Comparison of ENCODE assay signal across 7 cellular contexts in the genomic region with DNA sequence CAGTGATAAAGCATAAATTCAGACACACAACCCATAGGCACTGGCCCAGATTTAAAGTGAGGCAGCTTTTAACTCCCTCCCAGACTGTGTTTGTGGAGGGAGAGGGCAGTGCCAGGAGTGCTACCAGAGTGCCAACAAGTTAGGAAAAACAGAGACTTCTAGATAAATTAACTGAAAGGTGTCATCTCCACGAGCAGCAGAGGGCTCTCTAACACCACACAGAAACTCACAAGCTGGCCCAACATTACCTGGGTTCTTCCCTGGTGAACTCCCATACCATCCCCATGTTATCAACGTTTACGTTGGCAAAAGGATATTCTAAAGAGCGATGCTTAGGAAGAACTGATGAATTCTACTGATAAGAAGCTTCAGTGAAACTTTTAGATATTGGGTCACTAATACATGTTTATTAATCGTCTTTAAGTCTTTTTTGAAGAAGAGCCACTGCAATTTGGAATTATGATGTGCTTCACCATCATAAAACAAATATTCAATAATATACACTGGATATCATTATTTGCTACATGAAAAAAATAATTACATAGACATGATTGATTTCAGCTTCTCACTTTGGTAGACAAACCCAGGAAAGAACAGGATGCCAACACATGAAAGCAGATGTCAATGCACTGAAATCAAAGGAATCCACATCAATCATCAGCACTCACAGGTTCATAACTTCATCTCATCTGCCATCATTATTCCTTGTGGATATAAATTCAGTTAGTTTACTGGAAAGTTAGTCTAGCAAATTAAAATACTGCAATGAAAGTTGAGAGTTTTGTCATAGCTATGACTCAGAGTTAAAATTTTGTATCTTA.
DNase-seq lines count a peak whose midpoint lies in the region; FAIRE-seq and TF ChIP-seq lines count a peak whose summit lies in the region.

No MANE protein-coding gene starts in this region.

- FAIRE-seq in RCC 7860 (lab: Jason Lieb, UNC), result no peak

- no peaks in the 10 kb centered on the region for H3K27me3 ChIP-seq in spleen (replicated peaks in 1 of 7)

- CTCF ChIA-PET in GM10248 (lab: Yijun Ruan, JAX), result interaction anchor here (0.7 to 8.5 kb wide), 18 partner anchors 9 to 344 kb away, joined by 3 to 154 read pairs (median 4); no protein-coding TSS in a partner anchor

- DNase-seq in GM10248 (ENCODE audit: extremely low spot score) (peak; percentile 14), Kasumi-1 (lab: John Stamatoyannopoulos, UW) (peak; percentile 44 to 69), RCC 7860 (ENCODE audit: low spot score) (peak; percentile 24), amniotic stem cell (lab: John Stamatoyannopoulos, UW) (peak; percentile 9), hypothalamus (lab: John Stamatoyannopoulos, UW) (peak in 29 of 51 donors; percentile 4 to 56 (median 30)), spleen (no peak), HuH-7.5 (ENCODE audit: low spot score) (no peak)

- no peak overlapping the region for H3K27ac ChIP-seq in spleen

- POLR2A ChIA-PET in GM10248 (lab: Yijun Ruan, JAX), result no interaction called here

- no peaks in the 10 kb centered on the region for H3K36me3 ChIP-seq in spleen

- intact Hi-C loops in spleen (cut with DNase I; ENCODE audit: low total_unique reads), result loop anchor here (5.0 kb wide), 1 partner anchor 203 kb away; no protein-coding TSS in a partner anchor

- H3K4me3 ChIP-seq in spleen, result no peak overlapping the region

- WGBS in spleen, 5 donors, result 35 to 54% (median 42%) methylated on average over 5 of the region's 5 CpGs

- peaks cover 0 to 65% (median 44%) of the 10 kb centered on the region in 6 donors for H3K4me1 ChIP-seq in spleen

- TF ChIP-seq CTCF in GM10248 (IDR thresholded peaks at IDR 0.05; ENCODE audit: control extremely low read depth, extremely low read depth, low read depth, missing control alignments) (peak; percentile 48), spleen (IDR thresholded peaks at IDR 0.05 in 8 of 11, conservative IDR thresholded peaks at IDR 0.05 in 3 of 11) (peak in 7 of 11 experiments; percentile 34 to 55 (median 42))

- no peaks in the 10 kb centered on the region for H3K9me3 ChIP-seq in spleen

- no peak for TF ChIP-seq POLR2A in spleen (IDR thresholded peaks at IDR 0.05)

Comparison
In these comparisons a context has a peak if more than half of its experiments do, and no peak if none do; other contexts are left out.
1. DNase-seq: peak in GM10248 (single experiment), Kasumi-1 (2 of 2), RCC 7860 (single experiment), amniotic stem cell (single experiment) and hypothalamus (29 of 51); none in spleen (single experiment) and HuH-7.5 (single experiment).